In the genomic region with DNA sequence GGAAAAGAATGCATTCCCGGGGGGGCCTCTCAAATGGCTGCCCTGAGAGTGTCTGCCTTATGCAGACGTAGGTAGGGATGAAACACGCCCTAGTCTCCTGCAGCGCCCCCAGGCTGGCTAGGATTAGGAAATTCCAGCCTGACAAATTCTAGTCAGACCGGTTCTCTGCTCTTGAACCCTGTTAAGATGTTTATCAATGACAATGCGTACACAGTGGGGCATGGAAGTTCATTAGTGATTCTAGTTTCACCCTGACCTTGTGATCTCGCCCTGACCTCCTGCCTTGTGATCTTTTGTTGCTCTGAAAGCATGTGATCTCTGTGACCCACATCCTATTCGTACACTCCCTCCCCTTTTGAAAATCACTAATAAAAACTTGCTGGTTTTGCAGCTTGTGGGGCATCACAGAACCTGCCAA, we compare ENCODE assay signal across 8 cellular contexts.
DNase-seq lines count a peak whose midpoint lies in the region; ATAC-seq, FAIRE-seq and TF ChIP-seq lines count a peak whose summit lies in the region.
"Not testable (repeated sequence)": the region's sequence is repeated elsewhere in the genome, so short reads cannot be mapped to it uniquely, and the experiment has no call there.

No MANE protein-coding gene starts in this region.

- DNase-seq in DMS53 (lab: John Stamatoyannopoulos, UW), result peak; percentile 95
- DNase-seq in LNCaP clone FGC (ENCODE audit: low read depth), result peak; percentile 32
- DNase-seq in NK-92 treated with Interleukin-12 subunit alpha and Interleukin-12 subunit beta, amount 100 ng/mL, for 24 hours (lab: John Stamatoyannopoulos, UW), result peak; percentile 6
- DNase-seq in brain microvascular endothelial cell, result not testable (repeated sequence)
- DNase-seq in glomerular visceral epithelial cell (ENCODE audit: extremely low spot score), result peak; percentile 60
- peak; percentile 76 for DNase-seq in lower lobe of right lung
- peak; percentile 64 for DNase-seq in small intestine

- not testable (repeated sequence) for FAIRE-seq in small intestine (lab: Jason Lieb, UNC)

- H3K27ac ChIP-seq in 22Rv1; brain microvascular endothelial cell; lower lobe of right lung; small intestine (ENCODE audit: low read depth in 1 of 2, low read length in 1 of 2): not testable (repeated sequence)

- H3K36me3 ChIP-seq in brain microvascular endothelial cell (replicated peaks); lower lobe of right lung; small intestine (ENCODE audit: control insufficient read depth in 2 of 2, insufficient read depth in 2 of 2, low read length in 2 of 2): not testable (repeated sequence)

- WGBS in small intestine, 3 donors, result 6 to 41% (median 18%) methylated on average over 8 of the region's 8 CpGs

- in situ Hi-C loops in brain microvascular endothelial cell (cut with HindIII; ENCODE audit: low pct_ligation_motif_present, low sequenced_read_pairs), result not testable (repeated sequence)

- peak; percentile 38 to 42 for ATAC-seq in lower lobe of right lung

- not testable (repeated sequence) for H3K27me3 ChIP-seq in brain microvascular endothelial cell (replicated peaks); lower lobe of right lung (ENCODE audit: low read depth); small intestine (ENCODE audit: control insufficient read depth in 2 of 2, insufficient read depth in 2 of 2, low read length in 2 of 2)

- H3K4me1 ChIP-seq in lower lobe of right lung, result peaks cover 18% of the 10 kb centered on the region
- not testable (repeated sequence) for H3K4me1 ChIP-seq in small intestine (ENCODE audit: control insufficient read depth in 2 of 2, insufficient read depth in 1 of 2, low read depth in 1 of 2, low read length in 1 of 2)

- H3K4me3 ChIP-seq in LNCaP clone FGC (ENCODE audit: low read depth, low read length); brain microvascular endothelial cell (ENCODE audit: low read depth, low read length); lower lobe of right lung; small intestine (ENCODE audit: low read depth in 1 of 2, low read length in 2 of 2): not testable (repeated sequence)

- not testable (repeated sequence) for H3K9me3 ChIP-seq in lower lobe of right lung; small intestine (ENCODE audit: control insufficient read depth, low read depth)

- intact Hi-C loops in lower lobe of right lung (cut with DNase I), result not testable (repeated sequence)

- TF ChIP-seq CTCF in 22Rv1 (IDR thresholded peaks at IDR 0.05) (peak; percentile 14; the same call in 1 of the 2 replicates), LNCaP clone FGC (IDR thresholded peaks at IDR 0.05; ENCODE audit: control insufficient read depth, extremely low read depth, insufficient read depth) (0 out of 2 replicates have a peak, but pooled peaks have one; percentile 10), brain microvascular endothelial cell (IDR thresholded peaks at IDR 0.05; ENCODE audit: low read depth, low read length, missing control alignments) (peak; percentile 1)
- TF ChIP-seq CTCF in lower lobe of right lung (IDR thresholded peaks at IDR 0.05), result not testable (repeated sequence)
